In genomic region chr14:66119805-66120204, GRCh38 we compare ENCODE assay signal across 23 cellular contexts.
A peak's percentile ranks its signal among the peaks of the same experiment; 100 is the strongest.
DNase-seq lines count a peak whose midpoint lies in the region; ATAC-seq and TF ChIP-seq lines count a peak whose summit lies in the region.
"Had no signal": no experiment of that assay in that cellular context is flagged by ENCODE, and none has a peak within 500 bp of the region (broad histone marks: within the 10 kb centered on the region; RNA-seq: fewer than 3 reads in every experiment).

No MANE protein-coding gene starts in this region.

- H2AFZ ChIP-seq in OCI-LY7 (ENCODE audit: low read length) = no peak overlapping the region

- peak overlapping the region; percentile 65 for H3K27ac Mint-ChIP-seq in neural crest cell (ENCODE audit: unreplicated experiment)
- H3K27ac Mint-ChIP-seq: CD4-positive, CD25-positive, alpha-beta regulatory T cell had no signal

- no TSS peak for BruUV-seq in OCI-LY7 (replicated peaks; lab: Mats Ljungman, UMichigan)

- no peaks in the 10 kb centered on the region for H3K79me2 ChIP-seq in OCI-LY7 (ENCODE audit: insufficient read depth, low read depth, low read length)

- peaks cover 8% of the 10 kb centered on the region for H3K9me3 Mint-ChIP-seq in neural crest cell

- CTCF ChIA-PET in HEK293T (lab: Yijun Ruan, JAX) = no interaction called here
- CTCF ChIA-PET in OCI-LY7 (lab: Charles Lee; ENCODE audit: unreplicated experiment) = no interaction called here

- no peak for ATAC-seq in HG03159 (IDR thresholded peaks at IDR 0.05; ENCODE audit: unreplicated experiment)
- ATAC-seq: SK-N-SH treated with all-trans-retinoic acid at 6 μM for 48 hours had no signal

- H3K9me3 ChIP-seq in cardiac muscle cell (ENCODE audit: low read depth) (no peaks in the 10 kb centered on the region), OCI-LY7 (ENCODE audit: low read length) (no peaks in the 10 kb centered on the region)
- H3K9me3 ChIP-seq: BLaER1, MG63 had no signal

- no peaks in the 10 kb centered on the region for H4K20me1 ChIP-seq in OCI-LY7 (ENCODE audit: insufficient read depth, low read length)
- H4K20me1 ChIP-seq: BLaER1 had no signal

- DNase-seq in cardiac muscle cell (ENCODE audit: low read depth in 1 of 2, low spot score in 1 of 2) (peak in 1 of 2 donors; percentile 61), cardiac septum (ENCODE audit: low spot score) (no peak), SK-N-DZ (ENCODE audit: low spot score) (peak; percentile 21), neural crest cell (ENCODE audit: low read depth, low spot score) (no peak), HEK293T (ENCODE audit: extremely low spot score) (no peak), OCI-LY7 (ENCODE audit: low spot score) (no peak)
- DNase-seq: CD4-positive, CD25-positive, alpha-beta regulatory T cell; DMS79; EL; GF-D8; IMR-90; KG1; MG63; NCI-H1105 treated with DMSO at 0.1 percent for 48 hours; NCI-H146; NCI-H1930; NCI-H446; NCI-H524 treated with DMSO at 0.1 percent for 48 hours; OCI-M1; SIG-M5 had no signal

- peaks cover 3% of the 10 kb centered on the region for H3K36me3 Mint-ChIP-seq in neural crest cell (ENCODE audit: low read depth)
- H3K36me3 Mint-ChIP-seq: CD4-positive, CD25-positive, alpha-beta regulatory T cell had no signal

- intact Hi-C loops in cardiac septum (cut with DNase I) (no loop called here), OCI-LY7 (cut with micrococcal nuclease; ENCODE audit: unreplicated experiment) (no loop called here)

- H3K27me3 Mint-ChIP-seq in neural crest cell (ENCODE audit: low read depth) = no peaks in the 10 kb centered on the region

- H3K27me3 ChIP-seq in cardiac muscle cell = no peaks in the 10 kb centered on the region
- H3K27me3 ChIP-seq: BLaER1, MG63 had no signal

- no peak overlapping the region for H3K4me3 ChIP-seq in cardiac muscle cell
- no peak overlapping the region for H3K4me3 ChIP-seq in OCI-LY7 (ENCODE audit: low read depth, low read length, poor library complexity, severe bottlenecking)
- H3K4me3 ChIP-seq: BLaER1, MG63 had no signal

- POLR2A ChIA-PET in HEK293T (lab: Yijun Ruan, JAX) = no interaction called here
- POLR2A ChIA-PET in OCI-LY7 (lab: Charles Lee) = no interaction called here

- no peak overlapping the region for H3K4me2 ChIP-seq in OCI-LY7 (ENCODE audit: low read length)
- H3K4me2 ChIP-seq: BLaER1 had no signal

- H3K9me2 ChIP-seq in OCI-LY7 (ENCODE audit: insufficient read depth, low read length) = no peaks in the 10 kb centered on the region

- no peak overlapping the region for H3K4me3 Mint-ChIP-seq in neural crest cell
- H3K4me3 Mint-ChIP-seq: CD4-positive, CD25-positive, alpha-beta regulatory T cell had no signal

- H3K4me1 Mint-ChIP-seq in neural crest cell = peaks cover 22% of the 10 kb centered on the region
- H3K4me1 Mint-ChIP-seq: CD4-positive, CD25-positive, alpha-beta regulatory T cell had no signal

- H3K27ac ChIP-seq in cardiac muscle cell (peak overlapping the region; percentile 70), OCI-LY7 (ENCODE audit: low read depth, low read length, poor library complexity, severe bottlenecking) (no peak overlapping the region)
- H3K27ac ChIP-seq: BLaER1 had no signal

- H3K4me1 ChIP-seq in cardiac muscle cell (ENCODE audit: low read depth) (peaks cover 20% of the 10 kb centered on the region), OCI-LY7 (ENCODE audit: insufficient read depth, low read length, poor library complexity, severe bottlenecking) (no peaks in the 10 kb centered on the region)
- H3K4me1 ChIP-seq: BLaER1 had no signal

- no peak for TF ChIP-seq CTCF in cardiac muscle cell (IDR thresholded peaks at IDR 0.05; ENCODE audit: low read depth, low read length)
- TF ChIP-seq CTCF in neural crest cell (conservative IDR thresholded peaks at IDR 0.05) = no peak
- TF ChIP-seq CTCF in OCI-LY7 (conservative IDR thresholded peaks at IDR 0.05; ENCODE audit: low read length) = no peak

- H3K36me3 ChIP-seq in cardiac muscle cell (no peaks in the 10 kb centered on the region), OCI-LY7 (ENCODE audit: insufficient read depth, low read length) (no peaks in the 10 kb centered on the region)
- H3K36me3 ChIP-seq: BLaER1, MG63 had no signal

TF ChIP-seq in HEK293T, 16 proteins besides CTCF, POLR2A, EP300 and RAD21:
- TF ChIP-seq SP1 (IDR thresholded peaks at IDR 0.05) = no peak
- TF ChIP-seq FOXM1 (IDR thresholded peaks at IDR 0.05; ENCODE audit: borderline replicate concordance) = no peak
- TF ChIP-seq PKNOX1 (IDR thresholded peaks at IDR 0.05) = no peak
- no peak for TF ChIP-seq NFRKB (IDR thresholded peaks at IDR 0.05)
- TF ChIP-seq TARDBP (IDR thresholded peaks at IDR 0.05) = no peak
- no peak for TF ChIP-seq BHLHE40 (IDR thresholded peaks at IDR 0.05; ENCODE audit: borderline replicate concordance)
- no peak for TF ChIP-seq ZNF384 (IDR thresholded peaks at IDR 0.05)
- no peak for TF ChIP-seq FOXK2 (IDR thresholded peaks at IDR 0.05)
- TF ChIP-seq HDGF (IDR thresholded peaks at IDR 0.05; ENCODE audit: borderline replicate concordance) = no peak
- TF ChIP-seq ARNT (IDR thresholded peaks at IDR 0.05) = no peak
- TF ChIP-seq ELF4 (IDR thresholded peaks at IDR 0.05) = no peak
